Comparison of ENCODE assay signal across 12 cellular contexts in the genomic region with DNA sequence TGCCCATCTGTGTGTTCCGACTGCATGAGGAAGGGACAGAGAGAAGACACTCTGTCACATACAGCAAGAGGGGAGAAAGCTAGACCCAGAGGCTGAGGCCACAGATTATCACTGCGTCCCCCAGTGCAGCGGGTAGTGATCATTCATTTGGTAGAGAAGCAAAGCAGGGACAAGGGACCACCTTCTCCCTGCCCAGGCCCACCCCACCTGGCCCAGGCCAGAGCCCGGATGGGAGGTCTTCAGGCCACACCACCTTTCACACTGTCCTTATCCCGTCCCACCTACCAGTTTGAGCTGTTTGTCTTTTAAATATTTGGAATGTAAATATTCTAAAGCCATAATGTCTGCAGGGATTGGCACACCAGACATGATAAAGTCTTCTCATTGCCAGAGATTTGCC. TPM values are rescaled to one million over a fixed set of nuclear protein-coding genes. Genes with fewer than 3 reads are reported as not detected.
A peak's percentile ranks its signal among the peaks of the same experiment; 100 is the strongest.
DNase-seq lines count a peak whose midpoint lies in the region; ATAC-seq, FAIRE-seq and TF ChIP-seq lines count a peak whose summit lies in the region.
"Had no signal": no experiment of that assay in that cellular context is flagged by ENCODE, and none has a peak within 500 bp of the region (broad histone marks: within the 10 kb centered on the region; RNA-seq: fewer than 3 reads in every experiment).

No MANE protein-coding gene starts in this region.

- H3K79me2 ChIP-seq in DOHH2 (ENCODE audit: control insufficient read depth, low read length), result peaks cover 4% of the 10 kb centered on the region

- H3K9me3 ChIP-seq in DOHH2 (ENCODE audit: control insufficient read depth, insufficient read depth, low read length), result no peaks in the 10 kb centered on the region
- no peaks in the 10 kb centered on the region for H3K9me3 ChIP-seq in kidney (ENCODE audit: control insufficient read depth in 1 of 2, low read length in 2 of 2)
- H3K9me3 ChIP-seq: Caco-2 had no signal

- peak overlapping the region; percentile 96 for H3K27ac Mint-ChIP-seq in activated T-helper 1 cell treated with anti-CD3 and anti-CD28 coated beads, Interleukin-12 subunit alpha, Interleukin-12 subunit beta, Interleukin-2, Interleukin-4 antibody, amounts not matched to agents 30 ng/mL and 10 ng/mL and 1 ng/mL, durations not matched to agents 14 hours and 24 hours and 36 hours
- H3K27ac Mint-ChIP-seq: progenitor cell of endocrine pancreas had no signal

- 0 out of 2 replicates have a peak, but pooled peaks cover 2% of the 10 kb centered on the region for H4K20me1 ChIP-seq in DOHH2 (ENCODE audit: control insufficient read depth, insufficient read depth, low read depth, low read length)

- no peak overlapping the region for H3K9ac ChIP-seq in kidney (ENCODE audit: low read length in 2 of 2)

- intact Hi-C loops in activated T-helper 1 cell treated with anti-CD3 and anti-CD28 coated beads, Interleukin-12 subunit alpha, Interleukin-12 subunit beta, Interleukin-2, Interleukin-4 antibody, amounts not matched to agents 30 ng/mL and 10 ng/mL and 1 ng/mL, durations not matched to agents 14 hours and 24 hours and 36 hours (cut with micrococcal nuclease), result loop anchor here (5.0 kb wide), 2 partner anchors 97 to 703 kb away; partner anchors contain the start of gene ADD1
- intact Hi-C loops in kidney (cut with DNase I), result no loop called here

- peak overlapping the region; percentile 31 for H3K27ac ChIP-seq in 22Rv1
- H3K27ac ChIP-seq in DOHH2 (ENCODE audit: low read depth, low read length), result peak overlapping the region; percentile 38; the same call in 1 of the 2 replicates
- H3K27ac ChIP-seq in kidney (ENCODE audit: low read depth in 2 of 2, low read length in 2 of 2), result no peak overlapping the region

- H3K4me1 ChIP-seq in DOHH2 (ENCODE audit: control insufficient read depth, low read length) (peaks cover 39% of the 10 kb centered on the region), kidney (ENCODE audit: control insufficient read depth in 1 of 2, insufficient read depth in 1 of 2, low read depth in 1 of 2, low read length in 2 of 2) (peaks cover 0 to 9% of the 10 kb centered on the region in 2 donors)

- H3K9me3 Mint-ChIP-seq in activated T-helper 1 cell treated with anti-CD3 and anti-CD28 coated beads, Interleukin-12 subunit alpha, Interleukin-12 subunit beta, Interleukin-2, Interleukin-4 antibody, amounts not matched to agents 30 ng/mL and 10 ng/mL and 1 ng/mL, durations not matched to agents 14 hours and 24 hours and 36 hours, result no peaks in the 10 kb centered on the region

- peak overlapping the region; percentile 79 for H3K4me3 Mint-ChIP-seq in activated T-helper 1 cell treated with anti-CD3 and anti-CD28 coated beads, Interleukin-12 subunit alpha, Interleukin-12 subunit beta, Interleukin-2, Interleukin-4 antibody, amounts not matched to agents 30 ng/mL and 10 ng/mL and 1 ng/mL, durations not matched to agents 14 hours and 24 hours and 36 hours

- no peak for DNase-seq in activated T-helper 1 cell treated with anti-CD3 and anti-CD28 coated beads, Interleukin-12 subunit alpha, Interleukin-12 subunit beta, Interleukin-2, Interleukin-4 antibody, amounts not matched to agents 30 ng/mL and 10 ng/mL and 1 ng/mL, durations not matched to agents 14 hours and 24 hours and 36 hours (ENCODE audit: low spot score)
- DNase-seq in kidney, result peak; percentile 15
- DNase-seq in amygdala (lab: John Stamatoyannopoulos, UW), result no peak
- no peak for DNase-seq in SHP77 treated with DMSO at 0.1 percent for 48 hours (lab: John Stamatoyannopoulos, UW)
- DNase-seq: Caco-2, NCI-H1694 treated with DMSO at 0.1 percent for 48 hours had no signal

- no peak overlapping the region for H3K4me3 ChIP-seq in DOHH2 (ENCODE audit: low read length)
- no peak overlapping the region for H3K4me3 ChIP-seq in kidney (ENCODE audit: low read length in 2 of 2)

- FAIRE-seq in kidney (lab: Jason Lieb, UNC), result no peak
- FAIRE-seq: TTC549 had no signal

- no peak for TF ChIP-seq CTCF in 22Rv1 (IDR thresholded peaks at IDR 0.05)
- TF ChIP-seq CTCF in DOHH2 (IDR thresholded peaks at IDR 0.05; ENCODE audit: low read depth, low read length, poor library complexity, severe bottlenecking), result no peak
- no peak for TF ChIP-seq CTCF in kidney (IDR thresholded peaks at IDR 0.05; ENCODE audit: borderline replicate concordance, extremely low read depth, insufficient read depth)

- H3K36me3 ChIP-seq in DOHH2 (ENCODE audit: control insufficient read depth, low read length) (peaks cover 52% of the 10 kb centered on the region), kidney (ENCODE audit: control insufficient read depth in 1 of 2, insufficient read depth in 2 of 2, low read length in 2 of 2) (peaks cover 24 to 47% of the 10 kb centered on the region in 2 donors)

- H3K4me1 Mint-ChIP-seq in activated T-helper 1 cell treated with anti-CD3 and anti-CD28 coated beads, Interleukin-12 subunit alpha, Interleukin-12 subunit beta, Interleukin-2, Interleukin-4 antibody, amounts not matched to agents 30 ng/mL and 10 ng/mL and 1 ng/mL, durations not matched to agents 14 hours and 24 hours and 36 hours (ENCODE audit: low read depth), result peaks cover 57% of the 10 kb centered on the region

- ATAC-seq in HG02642 (IDR thresholded peaks at IDR 0.05; ENCODE audit: poor library complexity, unreplicated experiment) (no peak), HG03469 (IDR thresholded peaks at IDR 0.05; ENCODE audit: unreplicated experiment) (no peak)

- H3K36me3 Mint-ChIP-seq in activated T-helper 1 cell treated with anti-CD3 and anti-CD28 coated beads, Interleukin-12 subunit alpha, Interleukin-12 subunit beta, Interleukin-2, Interleukin-4 antibody, amounts not matched to agents 30 ng/mL and 10 ng/mL and 1 ng/mL, durations not matched to agents 14 hours and 24 hours and 36 hours (ENCODE audit: low read depth), result peaks cover 62% of the 10 kb centered on the region

- no peaks in the 10 kb centered on the region for H3K27me3 Mint-ChIP-seq in activated T-helper 1 cell treated with anti-CD3 and anti-CD28 coated beads, Interleukin-12 subunit alpha, Interleukin-12 subunit beta, Interleukin-2, Interleukin-4 antibody, amounts not matched to agents 30 ng/mL and 10 ng/mL and 1 ng/mL, durations not matched to agents 14 hours and 24 hours and 36 hours (ENCODE audit: insufficient read depth)
- H3K27me3 Mint-ChIP-seq: progenitor cell of endocrine pancreas had no signal

- H3K4me2 ChIP-seq in DOHH2 (ENCODE audit: low read length), result peak overlapping the region; percentile 60; the same call in 1 of the 2 replicates

- no peaks in the 10 kb centered on the region for H3K27me3 ChIP-seq in DOHH2 (ENCODE audit: control insufficient read depth, low read length)

- H3F3A ChIP-seq in DOHH2 (ENCODE audit: control insufficient read depth, insufficient read depth), result peaks cover 3% of the 10 kb centered on the region; the same call in 1 of the 2 replicates

- no peaks in the 10 kb centered on the region for H3K9me2 ChIP-seq in DOHH2 (replicated peaks; ENCODE audit: control insufficient read depth, low read length)

RNA-seq across cellular contexts. Expression of gene TNIP2, which starts 10.6 kb away (rescaled TPM):
- 96.2 and 98.6 TPM in 2 replicates for total RNA-seq in activated T-helper 1 cell treated with anti-CD3 and anti-CD28 coated beads, Interleukin-12 subunit alpha, Interleukin-12 subunit beta, Interleukin-2, Interleukin-4 antibody, amounts not matched to agents 30 ng/mL and 10 ng/mL and 1 ng/mL, durations not matched to agents 14 hours and 24 hours and 36 hours
- 44.4 TPM for total RNA-seq in kidney
- 43.1 TPM for polyA plus RNA-seq in kidney (ENCODE audit: insufficient read depth, low read depth, low replicate concordance)

RNA-seq across cellular contexts. Expression of gene SH3BP2, which starts 47.4 kb away (rescaled TPM):
- 96.7 and 99.7 TPM in 2 replicates for total RNA-seq in activated T-helper 1 cell treated with anti-CD3 and anti-CD28 coated beads, Interleukin-12 subunit alpha, Interleukin-12 subunit beta, Interleukin-2, Interleukin-4 antibody, amounts not matched to agents 30 ng/mL and 10 ng/mL and 1 ng/mL, durations not matched to agents 14 hours and 24 hours and 36 hours
- 128 TPM for total RNA-seq in kidney
- polyA plus RNA-seq in kidney (ENCODE audit: insufficient read depth, low read depth, low replicate concordance), result 27.3 TPM

Comparison
In these comparisons a context has a peak if more than half of its experiments do, and no peak if none do; other contexts are left out.
1. H3K27ac ChIP-seq: peak in 22Rv1 (single experiment) and DOHH2 (single experiment); none in kidney (0 of 2).